Comparison of ENCODE assay signal across 16 cellular contexts in genomic region chr1:111599781-111600180, GRCh38. TPM values are rescaled to one million over a fixed set of nuclear protein-coding genes. Genes with fewer than 3 reads are reported as not detected.
DNase-seq lines count a peak whose midpoint lies in the region; ATAC-seq and TF ChIP-seq lines count a peak whose summit lies in the region.
"Had no signal": no experiment of that assay in that cellular context is flagged by ENCODE, and none has a peak within 500 bp of the region (broad histone marks: within the 10 kb centered on the region; RNA-seq: fewer than 3 reads in every experiment).

No MANE protein-coding gene starts in this region.

- peaks cover 96% of the 10 kb centered on the region for H3K4me1 ChIP-seq in DOHH2 (ENCODE audit: control insufficient read depth, low read length)

- POLR2A ChIA-PET in activated CD8-positive, alpha-beta T cell treated with anti-CD3 and anti-CD28 coated beads, Interleukin-2, amount 10 ng/mL, durations not matched to agents 7 days and 5 days (lab: Charles Lee) = interaction anchor here (0.5 to 9.9 kb wide), 2 partner anchors 14 to 21 kb away, joined by 3 to 250 read pairs; partner anchors contain the start of gene RAP1A

- H3K27me3 Mint-ChIP-seq in activated CD8-positive, alpha-beta T cell treated with anti-CD3 and anti-CD28 coated beads, Interleukin-2, amount 10 ng/mL, durations not matched to agents 7 days and 5 days (ENCODE audit: low read depth) = no peaks in the 10 kb centered on the region
- H3K27me3 Mint-ChIP-seq in naive B cell = no peaks in the 10 kb centered on the region

- H3K27ac ChIP-seq in DOHH2 (ENCODE audit: low read depth, low read length) = no peak overlapping the region

- ATAC-seq in HG02610 (IDR thresholded peaks at IDR 0.05; ENCODE audit: unreplicated experiment) (peak; percentile 20), naive B cell (ENCODE audit: low read depth in 2 of 2) (no peak), HG03457 (IDR thresholded peaks at IDR 0.05; ENCODE audit: unreplicated experiment) (no peak), GM18907 (IDR thresholded peaks at IDR 0.05; ENCODE audit: unreplicated experiment) (no peak), GM21367 (IDR thresholded peaks at IDR 0.05; ENCODE audit: unreplicated experiment) (no peak)
- no peak for ATAC-seq in activated CD8-positive, alpha-beta T cell treated with anti-CD3 and anti-CD28 coated beads, Interleukin-2, amount 10 ng/mL, durations not matched to agents 7 days and 5 days
- ATAC-seq: esophagus mucosa; HCT116; stimulated activated naive CD8-positive, alpha-beta T cell treated with anti-CD3 and anti-CD28 coated beads, Interleukin-15, Interleukin-2, amounts not matched to agents 100 U/mL and 50 U/mL, for 24 hours had no signal

- peaks cover 12% of the 10 kb centered on the region for H3K36me3 Mint-ChIP-seq in activated CD8-positive, alpha-beta T cell treated with anti-CD3 and anti-CD28 coated beads, Interleukin-2, amount 10 ng/mL, durations not matched to agents 7 days and 5 days (ENCODE audit: low read depth)
- H3K36me3 Mint-ChIP-seq in naive B cell = no peaks in the 10 kb centered on the region
- H3K36me3 Mint-ChIP-seq: CD14-positive monocyte had no signal

- no peaks in the 10 kb centered on the region for H3K9me2 ChIP-seq in DOHH2 (replicated peaks; ENCODE audit: control insufficient read depth, low read length)

- H3K79me2 ChIP-seq in DOHH2 (ENCODE audit: control insufficient read depth, low read length) = no peaks in the 10 kb centered on the region

- H3F3A ChIP-seq in DOHH2 (ENCODE audit: control insufficient read depth, insufficient read depth) = no peaks in the 10 kb centered on the region

- H4K20me1 ChIP-seq in DOHH2 (ENCODE audit: control insufficient read depth, insufficient read depth, low read depth, low read length) = no peaks in the 10 kb centered on the region

- H3K9me3 Mint-ChIP-seq in activated CD8-positive, alpha-beta T cell treated with anti-CD3 and anti-CD28 coated beads, Interleukin-2, amount 10 ng/mL, durations not matched to agents 7 days and 5 days (ENCODE audit: insufficient read depth) = peaks cover 6% of the 10 kb centered on the region
- no peaks in the 10 kb centered on the region for H3K9me3 Mint-ChIP-seq in naive B cell
- H3K9me3 Mint-ChIP-seq: CD14-positive monocyte had no signal

- no peak for TF ChIP-seq CTCF in DOHH2 (IDR thresholded peaks at IDR 0.05; ENCODE audit: low read depth, low read length, poor library complexity, severe bottlenecking)

- CTCF ChIA-PET in activated CD8-positive, alpha-beta T cell treated with anti-CD3 and anti-CD28 coated beads, Interleukin-2, amount 10 ng/mL, durations not matched to agents 7 days and 5 days (lab: Charles Lee) = interaction anchor here (0.6 to 7.0 kb wide), 11 partner anchors 10 to 92 kb away, joined by 3 to 55 read pairs (median 6); no protein-coding TSS in a partner anchor

- no peaks in the 10 kb centered on the region for H3K27me3 ChIP-seq in DOHH2 (ENCODE audit: control insufficient read depth, low read length)
- H3K27me3 ChIP-seq: Peyer's patch had no signal

- H3K4me3 ChIP-seq in DOHH2 (ENCODE audit: low read length) = no peak overlapping the region
- H3K4me3 ChIP-seq: Peyer's patch had no signal

- no peak for DNase-seq in activated CD8-positive, alpha-beta T cell treated with anti-CD3 and anti-CD28 coated beads, Interleukin-2, amount 10 ng/mL, durations not matched to agents 7 days and 5 days
- DNase-seq in naive B cell = no peak
- DNase-seq: activated CD8-positive, alpha-beta memory T cell treated with anti-CD3 and anti-CD28 coated beads for 24 hours; kidney; NCI-H1930; NCI-H526 treated with DMSO at 0.1 percent for 48 hours; Peyer's patch; stimulated activated naive CD8-positive, alpha-beta T cell treated with anti-CD3 and anti-CD28 coated beads, Interleukin-15, Interleukin-2, amounts not matched to agents 100 U/mL and 50 U/mL, for 24 hours had no signal

- peak overlapping the region; percentile 85 for H3K27ac Mint-ChIP-seq in activated CD8-positive, alpha-beta T cell treated with anti-CD3 and anti-CD28 coated beads, Interleukin-2, amount 10 ng/mL, durations not matched to agents 7 days and 5 days
- H3K27ac Mint-ChIP-seq in naive B cell = peak overlapping the region in 4 of 6 donors; percentile 26 to 84 (median 70)

- H3K36me3 ChIP-seq in DOHH2 (ENCODE audit: control insufficient read depth, low read length) = no peaks in the 10 kb centered on the region
- H3K36me3 ChIP-seq: Peyer's patch had no signal

- H3K4me1 Mint-ChIP-seq in activated CD8-positive, alpha-beta T cell treated with anti-CD3 and anti-CD28 coated beads, Interleukin-2, amount 10 ng/mL, durations not matched to agents 7 days and 5 days (ENCODE audit: low read depth) = peaks cover 97% of the 10 kb centered on the region
- peaks cover 62 to 89% (median 73%) of the 10 kb centered on the region in 3 donors for H3K4me1 Mint-ChIP-seq in naive B cell

- no peaks in the 10 kb centered on the region for H3K9me3 ChIP-seq in DOHH2 (ENCODE audit: control insufficient read depth, insufficient read depth, low read length)
- H3K9me3 ChIP-seq: Peyer's patch had no signal

- H3K4me3 Mint-ChIP-seq in activated CD8-positive, alpha-beta T cell treated with anti-CD3 and anti-CD28 coated beads, Interleukin-2, amount 10 ng/mL, durations not matched to agents 7 days and 5 days = no peak overlapping the region
- H3K4me3 Mint-ChIP-seq in naive B cell = no peak overlapping the region
- H3K4me3 Mint-ChIP-seq: CD14-positive monocyte had no signal

- H3K4me2 ChIP-seq in DOHH2 (ENCODE audit: low read length) = peak overlapping the region; percentile 63; the same call in 1 of the 2 replicates

RNA-seq across cellular contexts. Expression of gene RAP1A, which starts 19.8 kb away (rescaled TPM):
- 100 to 1,000 TPM; 132 to 133 TPM for total RNA-seq in activated CD8-positive, alpha-beta T cell treated with anti-CD3 and anti-CD28 coated beads, Interleukin-2, amount 10 ng/mL, durations not matched to agents 7 days and 5 days
- polyA plus RNA-seq in naive B cell (ENCODE audit: low read depth in 6 of 6) = 10 to 100 TPM; 30.7 to 44.6 (median 37.2) TPM
